ENCODE assay signal across 16 cellular contexts in genomic region chr7:23285657-23286646, GRCh38.
"Had no signal": no experiment of that assay in that cellular context is flagged by ENCODE, and none has a peak within 500 bp of the region (broad histone marks: within the 10 kb centered on the region; RNA-seq: fewer than 3 reads in every experiment).

No MANE protein-coding gene starts in this region.

- H3K27ac ChIP-seq: dorsolateral prefrontal cortex had no signal

- DNase-seq: activated CD4-positive, alpha-beta T cell treated with anti-CD3 and anti-CD28 coated beads, Interleukin-2, amount 50 U/mL, for 48 hours; activated CD4-positive, CD25-positive, alpha-beta regulatory T cell treated with anti-CD3 and anti-CD28 coated beads, Interleukin-2, amount 50 U/mL, for 72 hours; activated gamma-delta T cell treated with Interleukin-2 at 50 U/mL for 16 hours; activated naive CD8-positive, alpha-beta T cell treated with anti-CD3 and anti-CD28 coated beads, Interleukin-2, amount 10 ng/mL, durations not matched to agents 7 days and 5 days; activated T-cell treated with anti-CD3 and anti-CD28 coated beads, Interleukin-2, amount 50 U/mL, for 48 hours; anterior cingulate cortex; dorsolateral prefrontal cortex; hippocampal formation; kidney glomerular epithelial cell; posterior cingulate gyrus; stimulated activated naive CD4-positive, alpha-beta T cell; substantia nigra; trophoblast cell had no signal

- H3K27me3 ChIP-seq: dorsolateral prefrontal cortex had no signal

- ATAC-seq: esophagus mucosa had no signal

- FAIRE-seq: endometrium had no signal

- H3K4me2 ChIP-seq: smooth muscle cell had no signal

- H3K4me3 ChIP-seq: dorsolateral prefrontal cortex, smooth muscle cell had no signal
